ENCODE assay signal across 9 cellular contexts in genomic region chr15:39140060-39140604, GRCh38.
A peak's percentile ranks its signal among the peaks of the same experiment; 100 is the strongest.
DNase-seq lines count a peak whose midpoint lies in the region; ATAC-seq, FAIRE-seq and TF ChIP-seq lines count a peak whose summit lies in the region.
"Had no signal": no experiment of that assay in that cellular context is flagged by ENCODE, and none has a peak within 500 bp of the region (broad histone marks: within the 10 kb centered on the region; RNA-seq: fewer than 3 reads in every experiment).

No MANE protein-coding gene starts in this region.

- H3K36me3 ChIP-seq in astrocyte (ENCODE audit: insufficient read depth, low read length) = no peaks in the 10 kb centered on the region
- H3K36me3 ChIP-seq in mesendoderm (ENCODE audit: control insufficient read depth, insufficient read depth, low read length) = no peaks in the 10 kb centered on the region
- H3K36me3 ChIP-seq in gastrocnemius medialis = no peaks in the 10 kb centered on the region

- FAIRE-seq in astrocyte (lab: Jason Lieb, UNC) = peak; percentile 99

- H3K27ac ChIP-seq in astrocyte (ENCODE audit: low read depth, low read length) = peak overlapping the region; percentile 92
- H3K27ac ChIP-seq in mesendoderm (ENCODE audit: low read depth, low read length) = no peak overlapping the region
- no peak overlapping the region for H3K27ac ChIP-seq in gastrocnemius medialis

- H2BK5ac ChIP-seq in mesendoderm (ENCODE audit: low read length) = no peak overlapping the region

- no peaks in the 10 kb centered on the region for H3K36me3 Mint-ChIP-seq in astrocyte (ENCODE audit: low read depth, unreplicated experiment)

- no peak overlapping the region for H3K4ac ChIP-seq in mesendoderm (ENCODE audit: low read depth, low read length)

- H3K4me3 ChIP-seq in astrocyte (ENCODE audit: insufficient read depth, low read depth, low read length) (no peak overlapping the region), mesendoderm (ENCODE audit: low read length) (no peak overlapping the region), gastrocnemius medialis (no peak overlapping the region)

- no peaks in the 10 kb centered on the region for H3K79me1 ChIP-seq in mesendoderm (ENCODE audit: low read length)

- TF ChIP-seq POLR2A in gastrocnemius medialis (IDR thresholded peaks at IDR 0.05) = no peak

- peak overlapping the region; percentile 36 for H3K4me3 Mint-ChIP-seq in astrocyte (ENCODE audit: unreplicated experiment)

- DNase-seq in ELF-1 (ENCODE audit: low read depth, low spot score) (peak; percentile 65), astrocyte (ENCODE audit: low read depth) (peak; percentile 97), mesendoderm (peak; percentile 83), gastrocnemius medialis (no peak), middle frontal gyrus (ENCODE audit: extremely low spot score, low spot score) (no peak), NCI-H345 (lab: John Stamatoyannopoulos, UW) (no peak)
- DNase-seq: left colon had no signal

- H3K27me3 ChIP-seq in astrocyte (ENCODE audit: insufficient read depth, low read length) (no peaks in the 10 kb centered on the region), mesendoderm (ENCODE audit: insufficient read depth, low read length, poor library complexity) (no peaks in the 10 kb centered on the region), gastrocnemius medialis (no peaks in the 10 kb centered on the region)

- H3K4me1 ChIP-seq in astrocyte (ENCODE audit: insufficient read depth, low read length) (peaks cover 25% of the 10 kb centered on the region), mesendoderm (ENCODE audit: control insufficient read depth, low read depth, low read length) (no peaks in the 10 kb centered on the region), gastrocnemius medialis (no peaks in the 10 kb centered on the region)

- no peak overlapping the region for H3K56ac ChIP-seq in mesendoderm (ENCODE audit: low read length)

- no peaks in the 10 kb centered on the region for H3K27me3 Mint-ChIP-seq in astrocyte (ENCODE audit: low read depth, unreplicated experiment)

- TF ChIP-seq CTCF in astrocyte (IDR thresholded peaks at IDR 0.05; ENCODE audit: insufficient read depth, low read depth, low read length) (no peak), gastrocnemius medialis (IDR thresholded peaks at IDR 0.05 in 4 of 5, conservative IDR thresholded peaks at IDR 0.05 in 1 of 5) (no peak)

- peak overlapping the region; percentile 71 for H3K4me2 ChIP-seq in astrocyte (ENCODE audit: low read length)
- H3K4me2 ChIP-seq in mesendoderm (ENCODE audit: low read length) = no peak overlapping the region

- no peak overlapping the region for H2BK120ac ChIP-seq in mesendoderm (ENCODE audit: low read depth, low read length)

- H3K27ac Mint-ChIP-seq in astrocyte (ENCODE audit: unreplicated experiment) = peak overlapping the region; percentile 94

- peaks cover 57% of the 10 kb centered on the region for H3K4me1 Mint-ChIP-seq in astrocyte (ENCODE audit: low read depth, unreplicated experiment)

- no peak overlapping the region for H3K18ac ChIP-seq in mesendoderm (ENCODE audit: low read length)

- H3K79me2 ChIP-seq in astrocyte (ENCODE audit: insufficient read depth, low read length) (no peaks in the 10 kb centered on the region), mesendoderm (ENCODE audit: control insufficient read depth, insufficient read depth, low read length) (no peaks in the 10 kb centered on the region)

- H3K9me3 ChIP-seq in astrocyte (ENCODE audit: insufficient read depth, low read depth, low read length) = no peaks in the 10 kb centered on the region
- H3K9me3 ChIP-seq in gastrocnemius medialis = no peaks in the 10 kb centered on the region

- ATAC-seq in HG03442 (IDR thresholded peaks at IDR 0.05; ENCODE audit: unreplicated experiment) = peak; percentile 82
- ATAC-seq in gastrocnemius medialis = no peak
- ATAC-seq in GM21825 (IDR thresholded peaks at IDR 0.05; ENCODE audit: unreplicated experiment) = no peak
- ATAC-seq: left colon had no signal

- no peak overlapping the region for H2AK5ac ChIP-seq in mesendoderm (ENCODE audit: low read length)

- H2AFZ ChIP-seq in astrocyte (ENCODE audit: low read depth, low read length) = no peak overlapping the region

- no peak overlapping the region for H2BK15ac ChIP-seq in mesendoderm (replicated peaks; ENCODE audit: low read depth)

- H4K8ac ChIP-seq in mesendoderm (ENCODE audit: low read depth, low read length) = no peak overlapping the region

- intact Hi-C loops in gastrocnemius medialis (cut with DNase I; ENCODE audit: low total_unique reads) = no loop called here

- H4K5ac ChIP-seq in mesendoderm (ENCODE audit: low read length) = no peak overlapping the region

- in situ Hi-C loops in gastrocnemius medialis (cut with MboI; ENCODE audit: low sequenced_read_pairs in 4 of 4) = no loop called here

- no peak overlapping the region for H3K23ac ChIP-seq in mesendoderm (ENCODE audit: low read length)

- no peaks in the 10 kb centered on the region for H4K20me1 ChIP-seq in astrocyte (ENCODE audit: insufficient read depth, low read length)

- no peaks in the 10 kb centered on the region for H3K9me3 Mint-ChIP-seq in astrocyte (ENCODE audit: unreplicated experiment)

- WGBS in mesendoderm (ENCODE audit: extremely low coverage, insufficient coverage, low lambda C conversion rate) = no CpG with 5 or more reads among the region's 3 CpGs

- H3K9ac ChIP-seq in astrocyte (ENCODE audit: low read length) (peak overlapping the region; percentile 70), mesendoderm (ENCODE audit: low read length) (no peak overlapping the region)

Comparison
In these comparisons a context has a peak if more than half of its experiments do, and no peak if none do; other contexts are left out.
1. DNase-seq: peak in ELF-1 (single experiment), astrocyte (single experiment) and mesendoderm (single experiment); none in gastrocnemius medialis (0 of 2), middle frontal gyrus (single experiment) and NCI-H345 (single experiment).